In the genomic region with DNA sequence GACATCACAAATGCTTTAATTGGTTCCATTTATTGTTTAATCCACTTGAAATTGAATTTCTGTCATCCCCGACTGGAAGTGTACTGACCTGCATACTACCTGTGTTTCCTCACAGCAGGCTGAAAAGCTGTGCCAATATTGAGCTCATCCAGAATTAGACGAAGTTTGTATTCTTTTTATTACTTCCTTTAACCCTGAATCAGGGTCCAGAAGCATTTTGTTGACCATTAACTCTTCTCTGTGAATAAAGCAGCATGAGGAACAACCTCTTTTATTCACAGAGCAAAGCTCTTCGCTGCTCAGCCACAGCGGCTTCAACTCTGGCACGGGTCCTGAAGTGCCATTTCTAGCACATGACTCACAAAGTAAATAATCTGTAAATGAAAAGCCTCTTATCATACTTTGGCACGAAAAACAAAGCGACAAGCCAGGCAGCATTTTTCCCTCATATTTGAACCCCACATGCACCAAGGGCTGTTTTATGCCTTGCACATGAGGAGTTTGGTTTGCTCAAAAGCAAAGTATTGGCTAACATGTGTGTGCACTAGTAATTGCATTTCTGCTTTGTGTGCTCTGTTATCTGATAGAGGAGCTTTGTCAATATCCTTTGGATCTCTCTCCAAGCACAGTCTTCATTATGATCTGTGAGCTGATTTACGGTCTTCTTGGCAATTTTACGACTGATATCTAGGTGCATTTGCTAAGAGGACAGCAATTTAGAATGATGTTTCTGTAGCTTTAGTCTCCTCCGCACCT, we compare ENCODE assay signal across 8 cellular contexts. TPM values are rescaled to one million over a fixed set of nuclear protein-coding genes. Genes with fewer than 3 reads are reported as not detected.
A peak's percentile ranks its signal among the peaks of the same experiment; 100 is the strongest.
DNase-seq lines count a peak whose midpoint lies in the region; ATAC-seq and TF ChIP-seq lines count a peak whose summit lies in the region.

No MANE protein-coding gene starts in this region.

- 8 to 10% methylated on average over 10 of the region's 10 CpGs for WGBS in GM23248 (ENCODE audit: low coverage in 1 of 2, low lambda C conversion rate in 2 of 2, missing lambda C conversion rate in 2 of 2), 2 experiments
- 61 to 80% methylated on average over 2 to 8 of the region's 10 CpGs for WGBS in mesodermal cell (ENCODE audit: insufficient coverage in 2 of 2), 2 experiments

- ATAC-seq in stimulated activated naive CD8-positive, alpha-beta T cell treated with anti-CD3 and anti-CD28 coated beads, Interleukin-15, Interleukin-2, amounts not matched to agents 100 U/mL and 50 U/mL, for 24 hours, result no peak
- no peak for ATAC-seq in stimulated activated naive CD8-positive, alpha-beta T cell treated with anti-CD3 and anti-CD28 coated beads, Interleukin-15, amount 100 ng/mL, for 72 hours

- no peaks in the 10 kb centered on the region for H3K36me3 ChIP-seq in GM23248 (ENCODE audit: low read depth)
- no peaks in the 10 kb centered on the region for H3K36me3 ChIP-seq in mesodermal cell (ENCODE audit: control insufficient read depth, insufficient read depth, low read length)

- intact Hi-C loops in dorsolateral prefrontal cortex (cut with DNase I), result loop anchor here (2.0 to 5.0 kb wide), 2 partner anchors 52 to 54 kb away; partner anchors contain the start of gene CBX6 (in 1 of the 2)
- intact Hi-C loops in activated T-helper 2 cell treated with anti-CD3 and anti-CD28 coated beads, Interferon-gamma antibody, Interleukin-2, Interleukin-4, amounts not matched to agents 10 μg/mL and 5 μg/mL and 100 μg/mL, durations not matched to agents 14 hours and 24 hours and 36 hours (cut with micrococcal nuclease), result no loop called here

- H3K9me3 Mint-ChIP-seq in stimulated activated naive CD8-positive, alpha-beta T cell treated with anti-CD3 and anti-CD28 coated beads, Interleukin-15, amount 100 ng/mL, for 72 hours, result no peaks in the 10 kb centered on the region
- H3K9me3 Mint-ChIP-seq in activated T-helper 2 cell treated with anti-CD3 and anti-CD28 coated beads, Interferon-gamma antibody, Interleukin-2, Interleukin-4, amounts not matched to agents 10 μg/mL and 5 μg/mL and 100 μg/mL, durations not matched to agents 14 hours and 24 hours and 36 hours, result no peaks in the 10 kb centered on the region

- TF ChIP-seq CTCF in dorsolateral prefrontal cortex (IDR thresholded peaks at IDR 0.05 in 54 of 56, conservative IDR thresholded peaks at IDR 0.05 in 2 of 56; ENCODE audit: low read depth in 1 of 56, partially characterized antibody in 56 of 56) (peak in 4 of 56 donors; percentile 3 to 11 (median 5)), GM10248 (IDR thresholded peaks at IDR 0.05; ENCODE audit: control extremely low read depth, extremely low read depth, low read depth, missing control alignments) (no peak)

- H3F3A ChIP-seq in GM23248 (ENCODE audit: insufficient read depth), result peaks cover 24% of the 10 kb centered on the region

- no peaks in the 10 kb centered on the region for H3K79me2 ChIP-seq in GM23248 (ENCODE audit: insufficient read depth)

- DNase-seq in GM23248 (peak; percentile 89), NCI-H69 (lab: John Stamatoyannopoulos, UW) (peak; percentile 100), dorsolateral prefrontal cortex (peak in 4 of 10 donors; percentile 46 to 55 (median 48)), GM10248 (ENCODE audit: extremely low spot score) (no peak)
- no peak for DNase-seq in stimulated activated naive CD8-positive, alpha-beta T cell treated with anti-CD3 and anti-CD28 coated beads, Interleukin-15, Interleukin-2, amounts not matched to agents 100 U/mL and 50 U/mL, for 24 hours
- DNase-seq in stimulated activated naive CD8-positive, alpha-beta T cell treated with anti-CD3 and anti-CD28 coated beads, Interleukin-15, amount 100 ng/mL, for 72 hours, result no peak
- DNase-seq in activated T-helper 2 cell treated with anti-CD3 and anti-CD28 coated beads, Interferon-gamma antibody, Interleukin-2, Interleukin-4, amounts not matched to agents 10 μg/mL and 5 μg/mL and 100 μg/mL, durations not matched to agents 14 hours and 24 hours and 36 hours (ENCODE audit: low spot score), result no peak

- peaks cover 26% of the 10 kb centered on the region for H3K27me3 ChIP-seq in GM23248 (replicated peaks; ENCODE audit: insufficient read depth)
- no peaks in the 10 kb centered on the region for H3K27me3 ChIP-seq in dorsolateral prefrontal cortex

- no peaks in the 10 kb centered on the region for H4K20me1 ChIP-seq in GM23248 (ENCODE audit: insufficient read depth)

- H3K9me3 ChIP-seq in GM23248 (ENCODE audit: low read depth) (no peaks in the 10 kb centered on the region), mesodermal cell (ENCODE audit: control insufficient read depth, low read length) (no peaks in the 10 kb centered on the region)

- H3K4me1 Mint-ChIP-seq in stimulated activated naive CD8-positive, alpha-beta T cell treated with anti-CD3 and anti-CD28 coated beads, Interleukin-15, amount 100 ng/mL, for 72 hours, result peaks cover 7% of the 10 kb centered on the region
- peaks cover 4% of the 10 kb centered on the region for H3K4me1 Mint-ChIP-seq in activated T-helper 2 cell treated with anti-CD3 and anti-CD28 coated beads, Interferon-gamma antibody, Interleukin-2, Interleukin-4, amounts not matched to agents 10 μg/mL and 5 μg/mL and 100 μg/mL, durations not matched to agents 14 hours and 24 hours and 36 hours (ENCODE audit: low read depth)

- POLR2A ChIA-PET in GM10248 (lab: Yijun Ruan, JAX), result no interaction called here

- no peaks in the 10 kb centered on the region for H3K36me3 Mint-ChIP-seq in activated T-helper 2 cell treated with anti-CD3 and anti-CD28 coated beads, Interferon-gamma antibody, Interleukin-2, Interleukin-4, amounts not matched to agents 10 μg/mL and 5 μg/mL and 100 μg/mL, durations not matched to agents 14 hours and 24 hours and 36 hours (ENCODE audit: low read depth)

- H3K4me3 ChIP-seq in GM23248, result peak overlapping the region; percentile 36
- H3K4me3 ChIP-seq in dorsolateral prefrontal cortex, result peak overlapping the region; percentile 2 to 65 (median 45)
- H3K4me3 ChIP-seq in mesodermal cell (ENCODE audit: extremely low read depth, insufficient read depth, low read length, poor library complexity, severe bottlenecking), result no peak overlapping the region

- H3K27ac ChIP-seq in GM23248, result peak overlapping the region; percentile 18; the same call in 1 of the 2 replicates
- H3K27ac ChIP-seq in dorsolateral prefrontal cortex, result peak overlapping the region in 58 of 59 donors; percentile 5 to 89 (median 75)
- peak overlapping the region; percentile 61 for H3K27ac ChIP-seq in mesodermal cell (ENCODE audit: low read depth, low read length, severe bottlenecking)

- CTCF ChIA-PET in GM10248 (lab: Yijun Ruan, JAX), result interaction anchor here (1.0 to 2.0 kb wide), 2 partner anchors 14 to 79 kb away, joined by 3 to 6 read pairs; no protein-coding TSS in a partner anchor

- H3K9ac ChIP-seq in GM23248, result no peak overlapping the region

- peaks cover 24% of the 10 kb centered on the region for H3K4me1 ChIP-seq in GM23248 (ENCODE audit: insufficient read depth)
- peaks cover 15% of the 10 kb centered on the region for H3K4me1 ChIP-seq in mesodermal cell (ENCODE audit: control insufficient read depth, insufficient read depth, low read length, poor library complexity, severe bottlenecking)

- no peaks in the 10 kb centered on the region for H3K9me2 ChIP-seq in GM23248 (ENCODE audit: insufficient read depth)

- H3K27ac Mint-ChIP-seq in stimulated activated naive CD8-positive, alpha-beta T cell treated with anti-CD3 and anti-CD28 coated beads, Interleukin-15, amount 100 ng/mL, for 72 hours, result no peak overlapping the region
- H3K27ac Mint-ChIP-seq in activated T-helper 2 cell treated with anti-CD3 and anti-CD28 coated beads, Interferon-gamma antibody, Interleukin-2, Interleukin-4, amounts not matched to agents 10 μg/mL and 5 μg/mL and 100 μg/mL, durations not matched to agents 14 hours and 24 hours and 36 hours, result no peak overlapping the region

- H3K4me3 Mint-ChIP-seq in stimulated activated naive CD8-positive, alpha-beta T cell treated with anti-CD3 and anti-CD28 coated beads, Interleukin-15, amount 100 ng/mL, for 72 hours, result no peak overlapping the region
- H3K4me3 Mint-ChIP-seq in activated T-helper 2 cell treated with anti-CD3 and anti-CD28 coated beads, Interferon-gamma antibody, Interleukin-2, Interleukin-4, amounts not matched to agents 10 μg/mL and 5 μg/mL and 100 μg/mL, durations not matched to agents 14 hours and 24 hours and 36 hours (ENCODE audit: low read depth), result no peak overlapping the region

- peaks cover 71% of the 10 kb centered on the region for H3K27me3 Mint-ChIP-seq in stimulated activated naive CD8-positive, alpha-beta T cell treated with anti-CD3 and anti-CD28 coated beads, Interleukin-15, amount 100 ng/mL, for 72 hours
- peaks cover 40% of the 10 kb centered on the region for H3K27me3 Mint-ChIP-seq in activated T-helper 2 cell treated with anti-CD3 and anti-CD28 coated beads, Interferon-gamma antibody, Interleukin-2, Interleukin-4, amounts not matched to agents 10 μg/mL and 5 μg/mL and 100 μg/mL, durations not matched to agents 14 hours and 24 hours and 36 hours (ENCODE audit: low read depth)

- peak overlapping the region; percentile 72 for H3K4me2 ChIP-seq in GM23248 (ENCODE audit: unreplicated experiment)

- H2AFZ ChIP-seq in GM23248, result peak overlapping the region; percentile 59; the same call in 1 of the 2 replicates

- in situ Hi-C loops in GM23248 (cut with MboI), result no loop called here

RNA-seq across cellular contexts. Expression of gene APOBEC3A, which starts 33.0 kb away (rescaled TPM):
- not detected in 2 replicates for total RNA-seq in GM23248 (2014; rRNA removed; shearing (Covaris generic))
- not detected in 2 replicates for polyA plus RNA-seq in GM23248 (2016; fragmentation: Nextera tagmentation; extraction: Ambion mirVana)
- total RNA-seq in dorsolateral prefrontal cortex, result 1 to 10 TPM in 27 of 120 experiments, under 1 TPM in 31, not detected in 62; 0.39 to 3.3 (median 0.93) TPM
- polyA plus RNA-seq in mesodermal cell (2013, experiment 1 of 2), result not detected
- not detected for polyA plus RNA-seq in mesodermal cell (2013, experiment 2 of 2)
- total RNA-seq in activated T-helper 2 cell treated with anti-CD3 and anti-CD28 coated beads, Interferon-gamma antibody, Interleukin-2, Interleukin-4, amounts not matched to agents 10 μg/mL and 5 μg/mL and 100 μg/mL, durations not matched to agents 14 hours and 24 hours and 36 hours, result not detected in 2 replicates

RNA-seq across cellular contexts. Expression of gene CBX6, which starts 52.4 kb away (rescaled TPM):
- 52.1 and 52.7 TPM in 2 replicates for total RNA-seq in GM23248 (2014; rRNA removed; shearing (Covaris generic))
- 51.9 and 55.8 TPM in 2 replicates for polyA plus RNA-seq in GM23248 (2016; fragmentation: Nextera tagmentation; extraction: Ambion mirVana)
- 100 to 1,000 TPM in 119 of 120 experiments, 10 to 100 TPM in 1; 99.9 to 293 (median 188) TPM for total RNA-seq in dorsolateral prefrontal cortex
- 9.5 TPM for polyA plus RNA-seq in mesodermal cell (2013, experiment 1 of 2)
- 8.7 TPM for polyA plus RNA-seq in mesodermal cell (2013, experiment 2 of 2)
- 117 and 120 TPM in 2 replicates for total RNA-seq in activated T-helper 2 cell treated with anti-CD3 and anti-CD28 coated beads, Interferon-gamma antibody, Interleukin-2, Interleukin-4, amounts not matched to agents 10 μg/mL and 5 μg/mL and 100 μg/mL, durations not matched to agents 14 hours and 24 hours and 36 hours

RNA-seq across cellular contexts. Expression of gene APOBEC3B, which starts 57.8 kb away (rescaled TPM):
- total RNA-seq in GM23248 (2014; rRNA removed; shearing (Covaris generic)), result 2.3 and 4.1 TPM in 2 replicates
- polyA plus RNA-seq in GM23248 (2016; fragmentation: Nextera tagmentation; extraction: Ambion mirVana), result 10.6 and 11.9 TPM in 2 replicates
- total RNA-seq in dorsolateral prefrontal cortex, result 1 to 10 TPM in 2 of 120 experiments, under 1 TPM in 23, not detected in 95; 0.34 to 1.5 (median 0.54) TPM
- polyA plus RNA-seq in mesodermal cell (2013, experiment 1 of 2), result 7.4 TPM
- 6.7 TPM for polyA plus RNA-seq in mesodermal cell (2013, experiment 2 of 2)
- 17.0 and 17.2 TPM in 2 replicates for total RNA-seq in activated T-helper 2 cell treated with anti-CD3 and anti-CD28 coated beads, Interferon-gamma antibody, Interleukin-2, Interleukin-4, amounts not matched to agents 10 μg/mL and 5 μg/mL and 100 μg/mL, durations not matched to agents 14 hours and 24 hours and 36 hours

Comparison
In these comparisons a context has a peak if more than half of its experiments do, and no peak if none do; other contexts are left out.
1. DNase-seq: peak in GM23248 (single experiment) and NCI-H69 (single experiment); none in stimulated activated naive CD8-positive, alpha-beta T cell treated with anti-CD3 and anti-CD28 coated beads, Interleukin-15, Interleukin-2, amounts not matched to agents 100 U/mL and 50 U/mL, for 24 hours (single experiment), stimulated activated naive CD8-positive, alpha-beta T cell treated with anti-CD3 and anti-CD28 coated beads, Interleukin-15, amount 100 ng/mL, for 72 hours (0 of 2), GM10248 (single experiment) and activated T-helper 2 cell treated with anti-CD3 and anti-CD28 coated beads, Interferon-gamma antibody, Interleukin-2, Interleukin-4, amounts not matched to agents 10 μg/mL and 5 μg/mL and 100 μg/mL, durations not matched to agents 14 hours and 24 hours and 36 hours (single experiment).
2. H3K27ac ChIP-seq: peak in every context shown above with its lines; median percentile 75 in dorsolateral prefrontal cortex; 61 in mesodermal cell; 18 in GM23248.